16 cellular contexts compared by ENCODE assay signal in genomic region chr16:28984091-28984490, GRCh38. TPM values are rescaled to one million over a fixed set of nuclear protein-coding genes. Genes with fewer than 3 reads are reported as not detected.
DNase-seq lines count a peak whose midpoint lies in the region; ATAC-seq and TF ChIP-seq lines count a peak whose summit lies in the region.
"Had no signal": no experiment of that assay in that cellular context is flagged by ENCODE, and none has a peak within 500 bp of the region (broad histone marks: within the 10 kb centered on the region; RNA-seq: fewer than 3 reads in every experiment).

No MANE protein-coding gene starts in this region.

- H3K4me2 ChIP-seq in MM.1S (ENCODE audit: low read depth, low read length) (peak overlapping the region; percentile 94; the same call in 1 of the 2 replicates), mammary epithelial cell (ENCODE audit: insufficient read depth, low read depth, low read length) (no peak overlapping the region), GM23248 (ENCODE audit: unreplicated experiment) (no peak overlapping the region)

- peak in 1 of 2 donors; percentile 14 for ATAC-seq in stimulated activated naive B cell treated with anti-CD40 and anti-IgM and Interleukin-4, amounts not matched to agents 10 μg/mL and 1 μg/mL and 100 μg/mL, for 72 hours (replicated peaks)
- ATAC-seq: gastrocnemius medialis had no signal

- dilution Hi-C loops in mammary epithelial cell (cut with HindIII; ENCODE audit: low sequenced_read_pairs), result no loop called here

- peak overlapping the region; percentile 94 for H3K27ac Mint-ChIP-seq in activated T-cell treated with anti-CD3 and anti-CD28 coated beads, Interleukin-2, amount 50 U/mL, for 24 hours
- peak overlapping the region; percentile 51 for H3K27ac Mint-ChIP-seq in stimulated activated naive B cell treated with anti-CD40 and anti-IgM and Interleukin-4, amounts not matched to agents 10 μg/mL and 1 μg/mL and 100 μg/mL, for 72 hours
- H3K27ac Mint-ChIP-seq: memory B cell had no signal

- H3K36me3 Mint-ChIP-seq in activated T-cell treated with anti-CD3 and anti-CD28 coated beads, Interleukin-2, amount 50 U/mL, for 24 hours (ENCODE audit: low read depth), result peaks cover 87% of the 10 kb centered on the region
- H3K36me3 Mint-ChIP-seq in stimulated activated naive B cell treated with anti-CD40 and anti-IgM and Interleukin-4, amounts not matched to agents 10 μg/mL and 1 μg/mL and 100 μg/mL, for 72 hours, result peaks cover 72 to 76% of the 10 kb centered on the region in 2 donors

- TF ChIP-seq CTCF in MM.1S (IDR thresholded peaks at IDR 0.05; ENCODE audit: low read length), result no peak
- no peak for TF ChIP-seq CTCF in mammary epithelial cell (conservative IDR thresholded peaks at IDR 0.05 in 1 of 2, IDR thresholded peaks at IDR 0.05 in 1 of 2; ENCODE audit: extremely low read depth in 1 of 2, insufficient read depth in 1 of 2, low read depth in 1 of 2, low read length in 2 of 2)
- no peak for TF ChIP-seq CTCF in ascending aorta (IDR thresholded peaks at IDR 0.05)

- H3K9me3 Mint-ChIP-seq in activated T-cell treated with anti-CD3 and anti-CD28 coated beads, Interleukin-2, amount 50 U/mL, for 24 hours, result peaks cover 3% of the 10 kb centered on the region
- peaks cover 10 to 12% of the 10 kb centered on the region in 2 donors for H3K9me3 Mint-ChIP-seq in stimulated activated naive B cell treated with anti-CD40 and anti-IgM and Interleukin-4, amounts not matched to agents 10 μg/mL and 1 μg/mL and 100 μg/mL, for 72 hours

- H4K20me1 ChIP-seq in MM.1S (ENCODE audit: insufficient read depth, low read length), result no peaks in the 10 kb centered on the region
- H4K20me1 ChIP-seq in mammary epithelial cell (ENCODE audit: insufficient read depth, low read length), result no peaks in the 10 kb centered on the region
- no peaks in the 10 kb centered on the region for H4K20me1 ChIP-seq in GM23248 (ENCODE audit: insufficient read depth)

- H3K36me3 ChIP-seq in MM.1S (replicated peaks; ENCODE audit: insufficient read depth, low read length), result no peaks in the 10 kb centered on the region
- peaks cover 10% of the 10 kb centered on the region for H3K36me3 ChIP-seq in mammary epithelial cell (ENCODE audit: insufficient read depth, low read length)
- H3K36me3 ChIP-seq in GM23248 (ENCODE audit: low read depth), result peaks cover 18% of the 10 kb centered on the region
- peaks cover 73 to 80% of the 10 kb centered on the region in 2 donors for H3K36me3 ChIP-seq in ascending aorta

- H3K4me3 ChIP-seq in MM.1S (ENCODE audit: low read length) (no peak overlapping the region), mammary epithelial cell (replicated peaks in 1 of 3; ENCODE audit: insufficient read depth in 1 of 3, low read depth in 2 of 3, low read length in 3 of 3) (no peak overlapping the region), GM23248 (no peak overlapping the region), ascending aorta (no peak overlapping the region)

- peaks cover 9% of the 10 kb centered on the region; the same call in 1 of the 2 replicates for H3K79me2 ChIP-seq in MM.1S (ENCODE audit: low read length)
- H3K79me2 ChIP-seq in mammary epithelial cell (ENCODE audit: insufficient read depth, low read length), result peaks cover 1% of the 10 kb centered on the region
- no peaks in the 10 kb centered on the region for H3K79me2 ChIP-seq in GM23248 (ENCODE audit: insufficient read depth)

- H3K4me1 ChIP-seq in MM.1S (ENCODE audit: low read length) (peaks cover 13% of the 10 kb centered on the region), mammary epithelial cell (ENCODE audit: insufficient read depth, low read length) (no peaks in the 10 kb centered on the region), GM23248 (ENCODE audit: insufficient read depth) (no peaks in the 10 kb centered on the region), ascending aorta (no peaks in the 10 kb centered on the region)
- H3K4me1 ChIP-seq: gastrocnemius medialis had no signal

- peak overlapping the region; percentile 99 for H3K4me3 Mint-ChIP-seq in activated T-cell treated with anti-CD3 and anti-CD28 coated beads, Interleukin-2, amount 50 U/mL, for 24 hours
- no peak overlapping the region for H3K4me3 Mint-ChIP-seq in stimulated activated naive B cell treated with anti-CD40 and anti-IgM and Interleukin-4, amounts not matched to agents 10 μg/mL and 1 μg/mL and 100 μg/mL, for 72 hours
- H3K4me3 Mint-ChIP-seq: memory B cell had no signal

- H3K9me3 ChIP-seq in MM.1S (replicated peaks; ENCODE audit: insufficient read depth, low read length) (no peaks in the 10 kb centered on the region), mammary epithelial cell (replicated peaks; ENCODE audit: insufficient read depth, low read length) (no peaks in the 10 kb centered on the region), GM23248 (ENCODE audit: low read depth) (no peaks in the 10 kb centered on the region), ascending aorta (no peaks in the 10 kb centered on the region)
- H3K9me3 ChIP-seq: gastrocnemius medialis had no signal

- WGBS in mammary epithelial cell (ENCODE audit: low coverage, missing lambda C conversion rate), result 85% methylated on average over 11 of the region's 12 CpGs
- WGBS in GM23248 (ENCODE audit: low coverage in 1 of 2, low lambda C conversion rate in 2 of 2, missing lambda C conversion rate in 2 of 2), 2 experiments, result 86 to 87% methylated on average over 10 to 12 of the region's 12 CpGs

- H3F3A ChIP-seq in MM.1S (ENCODE audit: insufficient read depth, low read length), result no peaks in the 10 kb centered on the region
- no peaks in the 10 kb centered on the region for H3F3A ChIP-seq in GM23248 (ENCODE audit: insufficient read depth)

- no peaks in the 10 kb centered on the region for H3K9me2 ChIP-seq in MM.1S (replicated peaks; ENCODE audit: insufficient read depth, low read length)
- H3K9me2 ChIP-seq in GM23248 (ENCODE audit: insufficient read depth), result no peaks in the 10 kb centered on the region

- H3K27me3 ChIP-seq in MM.1S (replicated peaks; ENCODE audit: insufficient read depth, low read length) (no peaks in the 10 kb centered on the region), mammary epithelial cell (ENCODE audit: insufficient read depth, low read length) (no peaks in the 10 kb centered on the region), GM23248 (replicated peaks; ENCODE audit: insufficient read depth) (no peaks in the 10 kb centered on the region), ascending aorta (no peaks in the 10 kb centered on the region)
- H3K27me3 ChIP-seq: gastrocnemius medialis had no signal

- H3K27ac ChIP-seq in MM.1S (ENCODE audit: low read length), result no peak overlapping the region
- no peak overlapping the region for H3K27ac ChIP-seq in mammary epithelial cell (ENCODE audit: insufficient read depth, low read depth, low read length)
- H3K27ac ChIP-seq in GM23248, result no peak overlapping the region
- no peak overlapping the region for H3K27ac ChIP-seq in ascending aorta
- H3K27ac ChIP-seq: gastrocnemius medialis, WERI-Rb-1 had no signal

- no peaks in the 10 kb centered on the region for H3K27me3 Mint-ChIP-seq in activated T-cell treated with anti-CD3 and anti-CD28 coated beads, Interleukin-2, amount 50 U/mL, for 24 hours
- H3K27me3 Mint-ChIP-seq in stimulated activated naive B cell treated with anti-CD40 and anti-IgM and Interleukin-4, amounts not matched to agents 10 μg/mL and 1 μg/mL and 100 μg/mL, for 72 hours, result no peaks in the 10 kb centered on the region
- H3K27me3 Mint-ChIP-seq: memory B cell had no signal

- intact Hi-C loops in mammary epithelial cell (cut with micrococcal nuclease), result no loop called here
- intact Hi-C loops in ascending aorta (cut with DNase I), result no loop called here

- H3K9ac ChIP-seq in MM.1S (ENCODE audit: low read length) (0 out of 2 replicates have a peak overlapping the region, but pooled peaks have one; percentile 43), mammary epithelial cell (ENCODE audit: insufficient read depth, low read length) (no peak overlapping the region), GM23248 (no peak overlapping the region)

- H2AFZ ChIP-seq in MM.1S (ENCODE audit: low read length), result no peak overlapping the region
- H2AFZ ChIP-seq in mammary epithelial cell (ENCODE audit: low read depth, low read length), result no peak overlapping the region
- H2AFZ ChIP-seq in GM23248, result no peak overlapping the region

- CTCF ChIA-PET in mammary epithelial cell (lab: Charles Lee; ENCODE audit: low non-redundant PET), result no interaction called here

- DNase-seq in activated T-cell treated with anti-CD3 and anti-CD28 coated beads, Interleukin-2, amount 50 U/mL, for 24 hours, result no peak
- no peak for DNase-seq in activated T-cell treated with anti-CD3 and anti-CD28 coated beads, Interleukin-2, amount 50 U/mL, for 48 hours
- DNase-seq in MM.1S, result no peak
- no peak for DNase-seq in mammary epithelial cell
- DNase-seq in stimulated activated naive B cell treated with anti-CD40 and anti-IgM and Interleukin-4, amounts not matched to agents 10 μg/mL and 1 μg/mL and 100 μg/mL, for 72 hours, result no peak
- DNase-seq in GM23248, result no peak
- no peak for DNase-seq in GDM1 (lab: John Stamatoyannopoulos, UW)
- DNase-seq in ascending aorta (ENCODE audit: low spot score in 2 of 2), result no peak
- DNase-seq: DMS 273 treated with DMSO at 0.1 percent for 48 hours, gastrocnemius medialis, NCI-H1048, nucleus accumbens, WERI-Rb-1 had no signal

- in situ Hi-C loops in mammary epithelial cell (cut with MboI; ENCODE audit: low sequenced_read_pairs in 2 of 2), result no loop called here
- in situ Hi-C loops in GM23248 (cut with MboI), result no loop called here

- peaks cover 40% of the 10 kb centered on the region for H3K4me1 Mint-ChIP-seq in activated T-cell treated with anti-CD3 and anti-CD28 coated beads, Interleukin-2, amount 50 U/mL, for 24 hours (ENCODE audit: low read depth)
- peaks cover 16 to 26% of the 10 kb centered on the region in 2 donors for H3K4me1 Mint-ChIP-seq in stimulated activated naive B cell treated with anti-CD40 and anti-IgM and Interleukin-4, amounts not matched to agents 10 μg/mL and 1 μg/mL and 100 μg/mL, for 72 hours

- BruUV-seq in mammary epithelial cell (replicated peaks; lab: Mats Ljungman, UMichigan), result TSS peak; percentile 39

RNA-seq across cellular contexts. Expression of gene LAT, which starts 0.8 kb away (rescaled TPM):
- 1 to 10 TPM in 1 of 2 donors, under 1 TPM in 1; 0.83 to 3.1 TPM for total RNA-seq in mammary epithelial cell
- 1.5 TPM for polyA plus RNA-seq in mammary epithelial cell
- 1.7 TPM for polyA minus RNA-seq in mammary epithelial cell
- total RNA-seq in GM23248 (2014; rRNA removed; shearing (Covaris generic)), result 2.4 and 2.9 TPM in 2 replicates
- polyA plus RNA-seq in GM23248 (2016; fragmentation: Nextera tagmentation; extraction: Ambion mirVana), result 2.3 and 2.4 TPM in 2 replicates
- total RNA-seq in ascending aorta, result 53.4 TPM

RNA-seq across cellular contexts. Expression of gene SPNS1, which starts 9.5 kb away (rescaled TPM):
- total RNA-seq in mammary epithelial cell, result 10 to 100 TPM; 24.5 to 32.3 TPM
- polyA plus RNA-seq in mammary epithelial cell, result 31.4 TPM
- polyA minus RNA-seq in mammary epithelial cell, result 16.7 TPM
- 44.3 and 48.4 TPM in 2 replicates for total RNA-seq in GM23248 (2014; rRNA removed; shearing (Covaris generic))
- 41.3 and 46.9 TPM in 2 replicates for polyA plus RNA-seq in GM23248 (2016; fragmentation: Nextera tagmentation; extraction: Ambion mirVana)
- total RNA-seq in ascending aorta, result 59.3 TPM

RNA-seq across cellular contexts. Expression of gene NFATC2IP, which starts 33.4 kb away (rescaled TPM):
- total RNA-seq in mammary epithelial cell, result 10 to 100 TPM; 21.5 to 59.2 TPM
- 43.6 TPM for polyA plus RNA-seq in mammary epithelial cell
- 49.7 TPM for polyA minus RNA-seq in mammary epithelial cell
- 12.1 and 16.8 TPM in 2 replicates for total RNA-seq in GM23248 (2014; rRNA removed; shearing (Covaris generic))
- 11.4 and 15.7 TPM in 2 replicates for polyA plus RNA-seq in GM23248 (2016; fragmentation: Nextera tagmentation; extraction: Ambion mirVana)
- 11.2 TPM for total RNA-seq in ascending aorta

RNA-seq across cellular contexts. Expression of gene CD19, which starts 52.3 kb away (rescaled TPM):
- total RNA-seq in mammary epithelial cell, result not detected
- not detected for polyA plus RNA-seq in mammary epithelial cell
- polyA minus RNA-seq in mammary epithelial cell, result not detected
- not detected in 2 replicates for total RNA-seq in GM23248 (2014; rRNA removed; shearing (Covaris generic))
- polyA plus RNA-seq in GM23248 (2016; fragmentation: Nextera tagmentation; extraction: Ambion mirVana), result not detected in 2 replicates
- not detected for total RNA-seq in ascending aorta
- total RNA-seq: gastrocnemius medialis, SK-MEL-5 had no signal
- polyA plus RNA-seq: AG04450 had no signal

RNA-seq across cellular contexts. Expression of gene RABEP2, which starts 59.1 kb away (rescaled TPM):
- total RNA-seq in mammary epithelial cell (10 to 100 TPM; 24.2 to 25.4 TPM), ascending aorta (64.5 TPM)
- polyA plus RNA-seq in mammary epithelial cell (11.6 TPM), GM23248 (2016; fragmentation: Nextera tagmentation; extraction: Ambion mirVana) (14.0 and 15.4 TPM in 2 replicates)
- polyA minus RNA-seq in mammary epithelial cell, result 3.1 TPM
- total RNA-seq in GM23248 (2014; rRNA removed; shearing (Covaris generic)), result 34.7 and 53.4 TPM in 2 replicates

Comparison
In these comparisons a context has a peak if more than half of its experiments do, and no peak if none do; other contexts are left out.
1. RNA of gene LAT, which starts 0.8 kb away (total RNA-seq): 53.4 TPM in ascending aorta (single experiment); 0.83 to 3.1 TPM in mammary epithelial cell and 2.4 to 2.9 TPM in GM23248; every median in the first group is over 10 times any median in the second.